9 cellular contexts compared by ENCODE assay signal in the genomic region with DNA sequence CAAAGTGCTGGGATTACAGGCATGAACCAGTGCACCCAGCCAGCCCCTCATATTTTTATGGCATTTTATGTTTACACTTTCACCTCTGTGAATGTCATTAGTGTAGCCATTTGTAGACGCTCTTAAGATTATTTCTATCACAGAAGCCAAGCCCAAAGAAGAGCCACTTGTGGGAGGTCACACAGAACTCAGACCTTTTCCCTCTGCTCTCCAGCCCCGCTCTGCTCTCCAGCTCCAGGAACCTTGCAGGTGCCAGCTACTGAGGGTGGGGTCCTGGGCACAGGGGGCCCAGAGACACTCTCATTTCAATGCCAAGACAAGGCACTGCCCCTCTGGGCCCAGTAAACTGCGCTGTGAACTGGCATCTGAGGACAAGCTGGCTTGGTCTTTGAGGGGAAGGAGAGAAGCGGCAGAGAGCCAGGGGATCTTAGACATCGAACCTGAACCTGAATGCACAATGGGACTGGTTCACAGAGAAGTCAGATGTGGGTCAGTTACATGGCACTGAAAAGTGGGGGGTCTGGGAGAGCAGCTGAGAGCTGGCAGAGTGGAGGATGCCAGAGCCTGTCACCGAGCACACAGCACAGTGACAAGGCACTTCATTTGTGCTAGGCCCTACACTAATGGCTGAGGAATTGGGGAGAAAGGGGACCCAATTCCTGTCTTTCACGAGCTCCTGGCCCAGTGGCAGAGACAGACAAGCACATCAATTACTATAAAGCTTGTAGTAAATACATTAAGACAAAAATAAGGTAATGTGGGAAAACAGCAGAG. TPM values are rescaled to one million over a fixed set of nuclear protein-coding genes. Genes with fewer than 3 reads are reported as not detected.
A peak's percentile ranks its signal among the peaks of the same experiment; 100 is the strongest.
DNase-seq lines count a peak whose midpoint lies in the region; ATAC-seq and TF ChIP-seq lines count a peak whose summit lies in the region.
"Had no signal": no experiment of that assay in that cellular context is flagged by ENCODE, and none has a peak within 500 bp of the region (broad histone marks: within the 10 kb centered on the region; RNA-seq: fewer than 3 reads in every experiment).

No MANE protein-coding gene starts in this region.

- ATAC-seq in T-helper 17 cell = no peak
- peak; percentile 33 to 66 for ATAC-seq in gastrocnemius medialis
- ATAC-seq in HG03469 (IDR thresholded peaks at IDR 0.05; ENCODE audit: unreplicated experiment) = no peak
- no peak for ATAC-seq in GM19397 (IDR thresholded peaks at IDR 0.05; ENCODE audit: unreplicated experiment)

- H3K9me3 Mint-ChIP-seq in endothelial cell (ENCODE audit: unreplicated experiment) = no peaks in the 10 kb centered on the region
- no peaks in the 10 kb centered on the region for H3K9me3 Mint-ChIP-seq in Calu3 (ENCODE audit: low read depth, unreplicated experiment)

- H3K27ac Mint-ChIP-seq in T-helper 17 cell = peak overlapping the region; percentile 97
- no peak overlapping the region for H3K27ac Mint-ChIP-seq in endothelial cell (ENCODE audit: unreplicated experiment)
- H3K27ac Mint-ChIP-seq in Calu3 (ENCODE audit: unreplicated experiment) = no peak overlapping the region

- TF ChIP-seq CTCF in GM12865 (IDR thresholded peaks at IDR 0.05; ENCODE audit: insufficient read depth, low read depth, low read length, missing control alignments) = no peak
- TF ChIP-seq CTCF in cardiac muscle cell (IDR thresholded peaks at IDR 0.05; ENCODE audit: low read depth, low read length) = no peak
- TF ChIP-seq CTCF in gastrocnemius medialis (IDR thresholded peaks at IDR 0.05 in 4 of 5, conservative IDR thresholded peaks at IDR 0.05 in 1 of 5) = no peak
- TF ChIP-seq CTCF in endothelial cell (IDR thresholded peaks at IDR 0.05; ENCODE audit: unreplicated experiment) = no peak
- TF ChIP-seq CTCF in Calu3 (IDR thresholded peaks at IDR 0.05; ENCODE audit: unreplicated experiment) = no peak

- intact Hi-C loops in gastrocnemius medialis (cut with DNase I; ENCODE audit: low total_unique reads) (loop anchor here (1.0 to 2.0 kb wide), 3 partner anchors 16 to 97 kb away; partner anchors contain the start of gene ANXA6), Calu3 (cut with micrococcal nuclease; ENCODE audit: unreplicated experiment) (no loop called here)

- no peak for DNase-seq in GM12865 (ENCODE audit: low read depth)
- no peak for DNase-seq in T-helper 17 cell
- peak in 1 of 2 donors; percentile 27 for DNase-seq in cardiac muscle cell (ENCODE audit: low read depth in 1 of 2, low spot score in 1 of 2)
- DNase-seq in gastrocnemius medialis = no peak
- no peak for DNase-seq in endothelial cell (ENCODE audit: low spot score)
- DNase-seq in Calu3 = no peak
- DNase-seq: KG1 had no signal

- TF ChIP-seq POLR2A in gastrocnemius medialis (IDR thresholded peaks at IDR 0.05) = no peak

- CTCF ChIA-PET in Calu3 (lab: Charles Lee) = interaction anchor here (1.5 to 1.6 kb wide), 2 partner anchors 10 to 15 kb away, joined by 4 to 6 read pairs; no protein-coding TSS in a partner anchor

- H3K27me3 ChIP-seq in cardiac muscle cell (no peaks in the 10 kb centered on the region), gastrocnemius medialis (no peaks in the 10 kb centered on the region)

- no TSS peak for BruUV-seq in Calu3 (replicated peaks; lab: Mats Ljungman, UMichigan)

- H3K4me1 Mint-ChIP-seq in T-helper 17 cell = peaks cover 76% of the 10 kb centered on the region
- H3K4me1 Mint-ChIP-seq in endothelial cell (ENCODE audit: unreplicated experiment) = peaks cover 19% of the 10 kb centered on the region
- H3K4me1 Mint-ChIP-seq in Calu3 (ENCODE audit: low read depth, unreplicated experiment) = peaks cover 9% of the 10 kb centered on the region

- H3K4me3 Mint-ChIP-seq in T-helper 17 cell (peak overlapping the region; percentile 86), endothelial cell (ENCODE audit: unreplicated experiment) (no peak overlapping the region), Calu3 (ENCODE audit: low read depth, unreplicated experiment) (no peak overlapping the region)

- H3K36me3 Mint-ChIP-seq in T-helper 17 cell (ENCODE audit: low read depth) (peaks cover 26% of the 10 kb centered on the region), endothelial cell (ENCODE audit: low read depth, unreplicated experiment) (peaks cover 52% of the 10 kb centered on the region), Calu3 (ENCODE audit: insufficient read depth, unreplicated experiment) (no peaks in the 10 kb centered on the region)

- H3K36me3 ChIP-seq in cardiac muscle cell (peaks cover 61% of the 10 kb centered on the region), gastrocnemius medialis (peaks cover 2 to 36% of the 10 kb centered on the region in 2 donors)

- H3K27ac ChIP-seq in cardiac muscle cell (peak overlapping the region; percentile 94), gastrocnemius medialis (peak overlapping the region; percentile 73 to 84 (median 79))

- H3K4me3 ChIP-seq in GM12865 (ENCODE audit: low read depth, low read length) (peak overlapping the region; percentile 59), cardiac muscle cell (no peak overlapping the region), gastrocnemius medialis (peak overlapping the region in 2 of 4 donors; percentile 9 to 26)

- H3K9me3 ChIP-seq in T-helper 17 cell (ENCODE audit: control insufficient read depth, low read length, poor library complexity, severe bottlenecking) (no peaks in the 10 kb centered on the region), cardiac muscle cell (ENCODE audit: low read depth) (no peaks in the 10 kb centered on the region), gastrocnemius medialis (no peaks in the 10 kb centered on the region)

- no peaks in the 10 kb centered on the region for H3K27me3 Mint-ChIP-seq in T-helper 17 cell
- peaks cover 9% of the 10 kb centered on the region for H3K27me3 Mint-ChIP-seq in endothelial cell (ENCODE audit: unreplicated experiment)
- H3K27me3 Mint-ChIP-seq in Calu3 (ENCODE audit: unreplicated experiment) = peaks cover 19% of the 10 kb centered on the region

- in situ Hi-C loops in gastrocnemius medialis (cut with MboI; ENCODE audit: low sequenced_read_pairs in 4 of 4) = loop anchor here in 1 of 4 donors (25.0 kb wide), 1 partner anchor 96 kb away; no protein-coding TSS in a partner anchor

- peaks cover 52% of the 10 kb centered on the region for H3K4me1 ChIP-seq in cardiac muscle cell (ENCODE audit: low read depth)
- peaks cover 43 to 58% of the 10 kb centered on the region in 2 donors for H3K4me1 ChIP-seq in gastrocnemius medialis

RNA-seq across cellular contexts. Expression of gene ANXA6, which starts 16.7 kb away (rescaled TPM):
- total RNA-seq in T-helper 17 cell = 100 to 1,000 TPM; 258 to 307 TPM
- total RNA-seq in cardiac muscle cell = 628 and 658 TPM in 2 replicates
- 404 and 448 TPM in 2 replicates for polyA plus RNA-seq in cardiac muscle cell
- total RNA-seq in gastrocnemius medialis = 100 to 1,000 TPM in 3 of 4 donors, 10 to 100 TPM in 1; 91.6 to 164 (median 142) TPM
- total RNA-seq in endothelial cell (ENCODE audit: unreplicated experiment) = 224 TPM
- total RNA-seq in Calu3 (2022) = 12.5 and 16.4 TPM in 2 replicates

Comparison
In these comparisons a context has a peak if more than half of its experiments do, and no peak if none do; other contexts are left out.
1. ATAC-seq: peak in gastrocnemius medialis (2 of 2); none in T-helper 17 cell (single experiment), HG03469 (single experiment) and GM19397 (single experiment).